16 cellular contexts compared by ENCODE assay signal in genomic region chr4:24799196-24799543, GRCh38. TPM values are rescaled to one million over a fixed set of nuclear protein-coding genes. Genes with fewer than 3 reads are reported as not detected.
DNase-seq lines count a peak whose midpoint lies in the region; ATAC-seq and TF ChIP-seq lines count a peak whose summit lies in the region.
"Had no signal": no experiment of that assay in that cellular context is flagged by ENCODE, and none has a peak within 500 bp of the region (broad histone marks: within the 10 kb centered on the region; RNA-seq: fewer than 3 reads in every experiment).

No MANE protein-coding gene starts in this region.

- H3K27ac Mint-ChIP-seq in stimulated activated naive CD8-positive, alpha-beta T cell treated with anti-CD3 and anti-CD28 coated beads, Interleukin-15, amount 100 ng/mL, for 72 hours = no peak overlapping the region
- H3K27ac Mint-ChIP-seq in nephron progenitor cell (no peak overlapping the region), HFFc6 (no peak overlapping the region)
- H3K27ac Mint-ChIP-seq in T-helper 2 cell treated with Interferon-gamma antibody and Interleukin-4, amounts not matched to agents 5 μg/mL and 100 μg/mL, for 36 hours = no peak overlapping the region
- H3K27ac Mint-ChIP-seq: CD8-positive, alpha-beta memory T cell; H9 had no signal

- peaks cover 0 to 8% (median 4%) of the 10 kb centered on the region in 4 donors for H3K36me3 ChIP-seq in esophagus muscularis mucosa
- H3K36me3 ChIP-seq: BLaER1 had no signal

- no peak overlapping the region for H3K4me3 Mint-ChIP-seq in stimulated activated naive CD8-positive, alpha-beta T cell treated with anti-CD3 and anti-CD28 coated beads, Interleukin-15, amount 100 ng/mL, for 72 hours
- H3K4me3 Mint-ChIP-seq in nephron progenitor cell (peak overlapping the region; percentile 61), HFFc6 (no peak overlapping the region)
- no peak overlapping the region for H3K4me3 Mint-ChIP-seq in T-helper 2 cell treated with Interferon-gamma antibody and Interleukin-4, amounts not matched to agents 5 μg/mL and 100 μg/mL, for 36 hours
- H3K4me3 Mint-ChIP-seq: CD8-positive, alpha-beta memory T cell had no signal

- H3K9me3 Mint-ChIP-seq in stimulated activated naive CD8-positive, alpha-beta T cell treated with anti-CD3 and anti-CD28 coated beads, Interleukin-15, amount 100 ng/mL, for 72 hours = no peaks in the 10 kb centered on the region
- H3K9me3 Mint-ChIP-seq in nephron progenitor cell (peaks cover 4% of the 10 kb centered on the region), HFFc6 (no peaks in the 10 kb centered on the region)
- H3K9me3 Mint-ChIP-seq in T-helper 2 cell treated with Interferon-gamma antibody and Interleukin-4, amounts not matched to agents 5 μg/mL and 100 μg/mL, for 36 hours = no peaks in the 10 kb centered on the region

- peaks cover 36 to 89% (median 79%) of the 10 kb centered on the region in 4 donors for H3K4me1 ChIP-seq in esophagus muscularis mucosa

- intact Hi-C loops in esophagus muscularis mucosa (cut with DNase I) = loop anchor here (5.0 to 10.0 kb wide), 6 partner anchors 53 to 356 kb away; partner anchors contain the start of genes CCDC149 and DHX15

- H3K27me3 ChIP-seq in esophagus muscularis mucosa = peaks cover 0 to 5% (median 0%) of the 10 kb centered on the region in 4 donors
- H3K27me3 ChIP-seq: BLaER1 had no signal

- peak overlapping the region in 1 of 4 donors; percentile 52 for H3K4me3 ChIP-seq in esophagus muscularis mucosa
- H3K4me3 ChIP-seq: BLaER1 had no signal

- no peaks in the 10 kb centered on the region for H3K9me3 ChIP-seq in esophagus muscularis mucosa
- H3K9me3 ChIP-seq: Caco-2 had no signal

- in situ Hi-C loops in G401 (cut with HindIII; ENCODE audit: low sequenced_read_pairs) = no loop called here

- WGBS in esophagus muscularis mucosa = 83% methylated on average over 5 of the region's 13 CpGs

- peak overlapping the region in 3 of 4 donors; percentile 16 to 68 (median 64) for H3K27ac ChIP-seq in esophagus muscularis mucosa (replicated peaks in 1 of 4)

- no peaks in the 10 kb centered on the region for H3K4me1 Mint-ChIP-seq in stimulated activated naive CD8-positive, alpha-beta T cell treated with anti-CD3 and anti-CD28 coated beads, Interleukin-15, amount 100 ng/mL, for 72 hours
- H3K4me1 Mint-ChIP-seq in nephron progenitor cell (peaks cover 27% of the 10 kb centered on the region), HFFc6 (ENCODE audit: low read depth) (peaks cover 33% of the 10 kb centered on the region)
- H3K4me1 Mint-ChIP-seq in T-helper 2 cell treated with Interferon-gamma antibody and Interleukin-4, amounts not matched to agents 5 μg/mL and 100 μg/mL, for 36 hours (ENCODE audit: low read depth) = no peaks in the 10 kb centered on the region
- H3K4me1 Mint-ChIP-seq: CD8-positive, alpha-beta memory T cell had no signal

- no peak for TF ChIP-seq EP300 in esophagus muscularis mucosa (IDR thresholded peaks at IDR 0.05)

- peak; percentile 19 for ATAC-seq in stimulated activated naive CD8-positive, alpha-beta T cell treated with anti-CD3 and anti-CD28 coated beads, Interleukin-15, amount 100 ng/mL, for 72 hours
- ATAC-seq in stimulated activated naive CD8-positive, alpha-beta T cell treated with anti-CD3 and anti-CD28 coated beads, Interleukin-15, Interleukin-2, amounts not matched to agents 100 U/mL and 50 U/mL, for 24 hours = no peak
- no peak for ATAC-seq in HG02678 (IDR thresholded peaks at IDR 0.05; ENCODE audit: unreplicated experiment)

- H3K36me3 Mint-ChIP-seq in nephron progenitor cell (ENCODE audit: low read depth) (no peaks in the 10 kb centered on the region), HFFc6 (ENCODE audit: low read depth) (no peaks in the 10 kb centered on the region)
- no peaks in the 10 kb centered on the region for H3K36me3 Mint-ChIP-seq in T-helper 2 cell treated with Interferon-gamma antibody and Interleukin-4, amounts not matched to agents 5 μg/mL and 100 μg/mL, for 36 hours (ENCODE audit: low read depth)
- H3K36me3 Mint-ChIP-seq: CD8-positive, alpha-beta memory T cell had no signal

- peaks cover 67% of the 10 kb centered on the region for H3K27me3 Mint-ChIP-seq in stimulated activated naive CD8-positive, alpha-beta T cell treated with anti-CD3 and anti-CD28 coated beads, Interleukin-15, amount 100 ng/mL, for 72 hours
- peaks cover 78% of the 10 kb centered on the region for H3K27me3 Mint-ChIP-seq in nephron progenitor cell (ENCODE audit: low read depth, poor library complexity)
- H3K27me3 Mint-ChIP-seq in HFFc6 (ENCODE audit: insufficient read depth) = peaks cover 7% of the 10 kb centered on the region
- peaks cover 29% of the 10 kb centered on the region for H3K27me3 Mint-ChIP-seq in T-helper 2 cell treated with Interferon-gamma antibody and Interleukin-4, amounts not matched to agents 5 μg/mL and 100 μg/mL, for 36 hours (ENCODE audit: low read depth)

- TF ChIP-seq POLR2A in esophagus muscularis mucosa (IDR thresholded peaks at IDR 0.05; ENCODE audit: low read depth) = no peak

- no peak for DNase-seq in stimulated activated naive CD8-positive, alpha-beta T cell treated with anti-CD3 and anti-CD28 coated beads, Interleukin-15, amount 100 ng/mL, for 72 hours
- no peak for DNase-seq in stimulated activated naive CD8-positive, alpha-beta T cell treated with anti-CD3 and anti-CD28 coated beads, Interleukin-15, Interleukin-2, amounts not matched to agents 100 U/mL and 50 U/mL, for 24 hours
- DNase-seq in esophagus muscularis mucosa (ENCODE audit: extremely low spot score) = peak; percentile 89
- no peak for DNase-seq in nephron progenitor cell
- DNase-seq in HFFc6 = no peak
- no peak for DNase-seq in G401 (ENCODE audit: low spot score)
- DNase-seq in T-helper 2 cell treated with Interferon-gamma antibody and Interleukin-4, amounts not matched to agents 5 μg/mL and 100 μg/mL, for 36 hours (ENCODE audit: low spot score) = no peak
- DNase-seq: 8988T; AML-193; Caco-2; CD8-positive, alpha-beta memory T cell; DND-41; GF-D8; H9 had no signal

- TF ChIP-seq CTCF in esophagus muscularis mucosa (IDR thresholded peaks at IDR 0.05) (no peak), nephron progenitor cell (IDR thresholded peaks at IDR 0.05) (no peak), HFFc6 (IDR thresholded peaks at IDR 0.05) (no peak)

RNA-seq across cellular contexts. Expression of gene SOD3, which starts 3.8 kb away (rescaled TPM):
- total RNA-seq in esophagus muscularis mucosa = 1,000 to 10,000 TPM in 1 of 4 donors, 100 to 1,000 TPM in 3; 404 to 1,012 (median 570) TPM
- total RNA-seq in HFFc6 (2021; fragmentation: NEBNext Ultra II Directional; extraction: Animal tissue kit (Norgen Biotek cat#: 25700)) = 10 to 100 TPM; 13.9 to 18.5 (median 16.9) TPM
- total RNA-seq in G401 (2014; rRNA removed; shearing (Covaris generic)) = not detected in 2 replicates
- total RNA-seq: CD8-positive, alpha-beta memory T cell had no signal

Comparison
In these comparisons a context has a peak if more than half of its experiments do, and no peak if none do; other contexts are left out.
1. RNA of gene SOD3, which starts 3.8 kb away (total RNA-seq): 404 to 1,012 TPM in esophagus muscularis mucosa; 13.9 to 18.5 TPM in HFFc6 and not detected in G401; every median in the first group is over 10 times any median in the second.